In genomic region chr17:45366049-45366448, GRCh38 we compare ENCODE assay signal across 12 cellular contexts.
"Had no signal": no experiment of that assay in that cellular context is flagged by ENCODE, and none has a peak within 500 bp of the region (broad histone marks: within the 10 kb centered on the region; RNA-seq: fewer than 3 reads in every experiment).

No MANE protein-coding gene starts in this region.

- H3K4me3 Mint-ChIP-seq: activated CD4-positive, alpha-beta memory T cell treated with anti-CD3 and anti-CD28 coated beads, Interleukin-2, amount 10 ng/mL, durations not matched to agents 7 days and 5 days; activated CD4-positive, alpha-beta T cell treated with anti-CD3 and anti-CD28 coated beads for 36 hours; activated naive CD8-positive, alpha-beta T cell; natural killer cell treated with Interleukin-12 subunit alpha and Interleukin-12 subunit beta and Interleukin-15 and Interleukin-18, amount 100 ng/mL, for 72 hours had no signal

- H3K9me3 ChIP-seq: esophagus squamous epithelium, left ventricle myocardium inferior had no signal

- H3K27ac Mint-ChIP-seq: activated CD4-positive, alpha-beta memory T cell treated with anti-CD3 and anti-CD28 coated beads, Interleukin-2, amount 10 ng/mL, durations not matched to agents 7 days and 5 days; activated CD4-positive, alpha-beta T cell treated with anti-CD3 and anti-CD28 coated beads for 36 hours; activated naive CD8-positive, alpha-beta T cell had no signal

- H3K9me3 Mint-ChIP-seq: activated CD4-positive, alpha-beta memory T cell treated with anti-CD3 and anti-CD28 coated beads, Interleukin-2, amount 10 ng/mL, durations not matched to agents 7 days and 5 days; natural killer cell treated with Interleukin-12 subunit alpha and Interleukin-12 subunit beta and Interleukin-15 and Interleukin-18, amount 100 ng/mL, for 72 hours had no signal

- DNase-seq: activated CD4-positive, alpha-beta memory T cell treated with anti-CD3 and anti-CD28 coated beads, Interleukin-2, amount 10 ng/mL, durations not matched to agents 7 days and 5 days; activated CD4-positive, alpha-beta T cell treated with anti-CD3 and anti-CD28 coated beads for 36 hours; activated gamma-delta T cell treated with Interleukin-2 at 50 U/mL for 16 hours; amniotic stem cell; esophagus squamous epithelium; hippocampal formation; left ventricle myocardium inferior; stimulated activated CD4-positive, alpha-beta T cell treated with anti-CD3 and anti-CD28 coated beads, Interleukin-2, amount 100 ng/mL, for 24 hours had no signal

- H3K27ac ChIP-seq: esophagus squamous epithelium, left ventricle myocardium inferior had no signal

- ATAC-seq: activated CD4-positive, alpha-beta T cell treated with anti-CD3 and anti-CD28 coated beads for 36 hours; natural killer cell treated with Interleukin-12 subunit alpha and Interleukin-12 subunit beta and Interleukin-15 and Interleukin-18, amount 100 ng/mL, for 72 hours had no signal

- H3K4me3 ChIP-seq: esophagus squamous epithelium, left ventricle myocardium inferior had no signal

- H3K27me3 ChIP-seq: esophagus squamous epithelium had no signal

- FAIRE-seq: colon, keratinocyte had no signal

- H3K36me3 Mint-ChIP-seq: natural killer cell treated with Interleukin-12 subunit alpha and Interleukin-12 subunit beta and Interleukin-15 and Interleukin-18, amount 100 ng/mL, for 72 hours had no signal

- H3K36me3 ChIP-seq: esophagus squamous epithelium, left ventricle myocardium inferior had no signal
